In the genomic region with DNA sequence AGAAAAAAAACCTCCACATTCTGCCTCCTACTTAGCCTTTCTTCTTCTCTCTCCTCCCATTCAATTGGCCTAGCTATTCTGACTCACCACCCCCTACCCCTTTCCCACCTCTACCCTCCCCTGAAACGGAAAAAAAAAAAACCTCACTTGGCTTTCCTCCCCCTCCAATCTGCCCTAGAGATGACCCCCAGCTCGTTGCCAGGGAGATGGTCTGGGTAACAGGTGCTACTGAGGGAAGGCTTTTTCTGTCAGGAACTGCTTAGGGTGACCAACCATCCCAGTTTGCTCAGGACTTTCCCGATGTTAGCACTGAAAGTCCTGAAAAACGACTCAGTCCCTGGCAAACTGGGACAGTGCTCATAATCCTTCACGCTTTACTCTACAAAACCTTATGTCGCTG, we compare ENCODE assay signal across 20 cellular contexts. TPM values are rescaled to one million over a fixed set of nuclear protein-coding genes. Genes with fewer than 3 reads are reported as not detected.
DNase-seq lines count a peak whose midpoint lies in the region; ATAC-seq and TF ChIP-seq lines count a peak whose summit lies in the region.
"Had no signal": no experiment of that assay in that cellular context is flagged by ENCODE, and none has a peak within 500 bp of the region (broad histone marks: within the 10 kb centered on the region; RNA-seq: fewer than 3 reads in every experiment).

No MANE protein-coding gene starts in this region.

- DNase-seq in NCI-H526 (lab: John Stamatoyannopoulos, UW) (peak; percentile 11 to 45), NCI-H526 treated with DMSO at 0.1 percent for 48 hours (lab: John Stamatoyannopoulos, UW) (no peak), NCI-H1092 (lab: John Stamatoyannopoulos, UW) (peak; percentile 62), endodermal cell (peak; percentile 53), retina (peak; percentile 72), NCI-H748 (lab: John Stamatoyannopoulos, UW; ENCODE audit: unreplicated experiment) (no peak)
- no peak for DNase-seq in activated effector memory CD4-positive, alpha-beta T cell treated with Interleukin-2 at 50 U/mL for 16 hours
- no peak for DNase-seq in stimulated activated naive CD8-positive, alpha-beta T cell treated with anti-CD3 and anti-CD28 coated beads, Interleukin-15, Interleukin-2, amounts not matched to agents 100 U/mL and 50 U/mL, for 24 hours
- DNase-seq: BE2C, DMS79, HFFc6, MM.1S, NCI-H1048, NCI-H1436 treated with DMSO at 0.1 percent for 48 hours, NCI-H1930, NCI-H774 had no signal

- no peak overlapping the region for H3K4me3 Mint-ChIP-seq in endodermal cell
- H3K4me3 Mint-ChIP-seq: HFFc6 had no signal

- peaks cover 3% of the 10 kb centered on the region for H3K4me1 Mint-ChIP-seq in endodermal cell

- H3K9me3 ChIP-seq in endodermal cell (ENCODE audit: control insufficient read depth, low read length): no peaks in the 10 kb centered on the region
- H3K9me3 ChIP-seq: A549, BE2C had no signal

- H3K27me3 ChIP-seq in endodermal cell (ENCODE audit: control insufficient read depth, insufficient read depth, low read length, poor library complexity, severe bottlenecking): no peaks in the 10 kb centered on the region

- H3K27me3 Mint-ChIP-seq in endodermal cell (ENCODE audit: insufficient read depth): peaks cover 6% of the 10 kb centered on the region

- H3K36me3 ChIP-seq in endodermal cell (ENCODE audit: control insufficient read depth, insufficient read depth, low read length): no peaks in the 10 kb centered on the region
- H3K36me3 ChIP-seq: BE2C had no signal

- ATAC-seq in stimulated activated naive CD8-positive, alpha-beta T cell treated with anti-CD3 and anti-CD28 coated beads, Interleukin-15, Interleukin-2, amounts not matched to agents 100 U/mL and 50 U/mL, for 24 hours: no peak
- ATAC-seq: A549, K562, Right ventricle myocardium inferior had no signal

- no peaks in the 10 kb centered on the region for H3K9me3 Mint-ChIP-seq in endodermal cell
- H3K9me3 Mint-ChIP-seq: HFFc6 had no signal

- H3K27ac ChIP-seq in endodermal cell (ENCODE audit: low read depth, low read length): no peak overlapping the region
- H3K27ac ChIP-seq: A549 had no signal

- no peaks in the 10 kb centered on the region for H3K4me1 ChIP-seq in endodermal cell (ENCODE audit: control insufficient read depth, insufficient read depth, low read length)
- H3K4me1 ChIP-seq: BE2C had no signal

- H3K27ac Mint-ChIP-seq in endodermal cell: no peak overlapping the region
- H3K27ac Mint-ChIP-seq: HFFc6 had no signal

- no peaks in the 10 kb centered on the region for H3K36me3 Mint-ChIP-seq in endodermal cell (ENCODE audit: low read depth)

- H3K4me3 ChIP-seq in endodermal cell (ENCODE audit: low read length): no peak overlapping the region
- H3K4me3 ChIP-seq: A549, K562 had no signal

- TF ChIP-seq CTCF in endodermal cell (conservative IDR thresholded peaks at IDR 0.05): no peak

- no peak overlapping the region for H3K9ac ChIP-seq in endodermal cell (ENCODE audit: extremely low read depth, low read length, poor library complexity, severe bottlenecking)

- WGBS in endodermal cell (ENCODE audit: insufficient coverage in 1 of 2, insufficient read length in 1 of 2), 2 experiments: 60 to 82% methylated on average over 4 to 6 of the region's 6 CpGs

RNA-seq across cellular contexts. Expression of a gene that starts 7.8 kb away (rescaled TPM):
- total RNA-seq in endodermal cell: 1 to 10 TPM; 2.4 to 4.0 TPM
- 19.1 TPM for polyA plus RNA-seq in endodermal cell (2013, experiment 1 of 2)
- polyA plus RNA-seq in endodermal cell (2013, experiment 2 of 2): 14.9 TPM
- total RNA-seq: K562 had no signal

RNA-seq across cellular contexts. Expression of a gene that starts 41.1 kb away (rescaled TPM):
- total RNA-seq in endodermal cell: not detected
- polyA plus RNA-seq in endodermal cell (2013, experiment 1 of 2): 1.6 TPM
- 1.3 TPM for polyA plus RNA-seq in endodermal cell (2013, experiment 2 of 2)
- total RNA-seq: HFFc6, SK-MEL-5 had no signal
- polyA plus RNA-seq: A549 had no signal

Comparison
In these comparisons a context has a peak if more than half of its experiments do, and no peak if none do; other contexts are left out.
1. DNase-seq: peak in NCI-H526 (2 of 2), NCI-H1092 (single experiment), endodermal cell (single experiment) and retina (single experiment); none in NCI-H526 treated with DMSO at 0.1 percent for 48 hours (single experiment), activated effector memory CD4-positive, alpha-beta T cell treated with Interleukin-2 at 50 U/mL for 16 hours (single experiment), NCI-H748 (single experiment) and stimulated activated naive CD8-positive, alpha-beta T cell treated with anti-CD3 and anti-CD28 coated beads, Interleukin-15, Interleukin-2, amounts not matched to agents 100 U/mL and 50 U/mL, for 24 hours (single experiment).